14 cellular contexts compared by ENCODE assay signal in genomic region chr22:29870574-29870973, GRCh38. TPM values are rescaled to one million over a fixed set of nuclear protein-coding genes. Genes with fewer than 3 reads are reported as not detected.
DNase-seq lines count a peak whose midpoint lies in the region; ATAC-seq and TF ChIP-seq lines count a peak whose summit lies in the region.
"Had no signal": no experiment of that assay in that cellular context is flagged by ENCODE, and none has a peak within 500 bp of the region (broad histone marks: within the 10 kb centered on the region; RNA-seq: fewer than 3 reads in every experiment).

No MANE protein-coding gene starts in this region.

- H3K4me1 Mint-ChIP-seq in activated T-cell treated with anti-CD3 and anti-CD28 coated beads, Interleukin-2, amount 50 U/mL, for 72 hours (ENCODE audit: low read depth), result peaks cover 13% of the 10 kb centered on the region
- peaks cover 7% of the 10 kb centered on the region for H3K4me1 Mint-ChIP-seq in activated T-cell treated with anti-CD3 and anti-CD28 coated beads, Interleukin-2, amount 50 U/mL, for 24 hours (ENCODE audit: low read depth)
- H3K4me1 Mint-ChIP-seq in activated naive CD8-positive, alpha-beta T cell treated with anti-CD3 and anti-CD28 coated beads, Interleukin-2, amount 50 U/mL, for 24 hours, result peaks cover 5% of the 10 kb centered on the region
- H3K4me1 Mint-ChIP-seq in mesothelial cell of epicardium (peaks cover 26% of the 10 kb centered on the region), osteocyte (ENCODE audit: unreplicated experiment) (peaks cover 6% of the 10 kb centered on the region)

- H3K27ac Mint-ChIP-seq in activated T-cell treated with anti-CD3 and anti-CD28 coated beads, Interleukin-2, amount 50 U/mL, for 72 hours, result no peak overlapping the region
- H3K27ac Mint-ChIP-seq in activated T-cell treated with anti-CD3 and anti-CD28 coated beads, Interleukin-2, amount 50 U/mL, for 24 hours, result no peak overlapping the region
- H3K27ac Mint-ChIP-seq in activated naive CD8-positive, alpha-beta T cell treated with anti-CD3 and anti-CD28 coated beads, Interleukin-2, amount 50 U/mL, for 24 hours, result no peak overlapping the region
- peak overlapping the region; percentile 77 for H3K27ac Mint-ChIP-seq in mesothelial cell of epicardium
- H3K27ac Mint-ChIP-seq in osteocyte (ENCODE audit: unreplicated experiment), result no peak overlapping the region

- H3K9ac ChIP-seq in MM.1S (ENCODE audit: low read length), result no peak overlapping the region

- no peaks in the 10 kb centered on the region for H4K20me1 ChIP-seq in MM.1S (ENCODE audit: insufficient read depth, low read length)

- H3K9me3 ChIP-seq in MM.1S (replicated peaks; ENCODE audit: insufficient read depth, low read length), result no peaks in the 10 kb centered on the region
- H3K9me3 ChIP-seq: gastroesophageal sphincter, MG63, sigmoid colon had no signal

- DNase-seq in activated T-cell treated with anti-CD3 and anti-CD28 coated beads, Interleukin-2, amount 50 U/mL, for 72 hours, result peak; percentile 26 to 30
- DNase-seq in activated T-cell treated with anti-CD3 and anti-CD28 coated beads, Interleukin-2, amount 50 U/mL, for 24 hours, result no peak
- peak; percentile 29 for DNase-seq in EL
- no peak for DNase-seq in activated naive CD8-positive, alpha-beta T cell treated with anti-CD3 and anti-CD28 coated beads, Interleukin-2, amount 50 U/mL, for 24 hours
- no peak for DNase-seq in mesothelial cell of epicardium (ENCODE audit: low spot score in 2 of 2, unreplicated experiment in 2 of 2)
- no peak for DNase-seq in osteocyte (ENCODE audit: extremely low spot score, unreplicated experiment)
- no peak for DNase-seq in MM.1S
- DNase-seq: dermis blood vessel endothelial cell, MG63, NCI-H1930, Right ventricle myocardium superior, sigmoid colon had no signal

- no peaks in the 10 kb centered on the region for H3K36me3 Mint-ChIP-seq in activated T-cell treated with anti-CD3 and anti-CD28 coated beads, Interleukin-2, amount 50 U/mL, for 72 hours (ENCODE audit: insufficient read depth in 2 of 2)
- H3K36me3 Mint-ChIP-seq in activated T-cell treated with anti-CD3 and anti-CD28 coated beads, Interleukin-2, amount 50 U/mL, for 24 hours (ENCODE audit: low read depth), result no peaks in the 10 kb centered on the region
- H3K36me3 Mint-ChIP-seq in activated naive CD8-positive, alpha-beta T cell treated with anti-CD3 and anti-CD28 coated beads, Interleukin-2, amount 50 U/mL, for 24 hours (ENCODE audit: low read depth), result no peaks in the 10 kb centered on the region
- H3K36me3 Mint-ChIP-seq in mesothelial cell of epicardium (no peaks in the 10 kb centered on the region), osteocyte (ENCODE audit: unreplicated experiment) (no peaks in the 10 kb centered on the region)

- no peaks in the 10 kb centered on the region for H3K36me3 ChIP-seq in MM.1S (replicated peaks; ENCODE audit: insufficient read depth, low read length)
- H3K36me3 ChIP-seq: gastroesophageal sphincter, MG63, sigmoid colon had no signal

- H2AFZ ChIP-seq in MM.1S (ENCODE audit: low read length), result no peak overlapping the region

- peak overlapping the region; percentile 14 to 31 for H3K4me3 Mint-ChIP-seq in activated T-cell treated with anti-CD3 and anti-CD28 coated beads, Interleukin-2, amount 50 U/mL, for 72 hours
- no peak overlapping the region for H3K4me3 Mint-ChIP-seq in activated T-cell treated with anti-CD3 and anti-CD28 coated beads, Interleukin-2, amount 50 U/mL, for 24 hours
- no peak overlapping the region for H3K4me3 Mint-ChIP-seq in activated naive CD8-positive, alpha-beta T cell treated with anti-CD3 and anti-CD28 coated beads, Interleukin-2, amount 50 U/mL, for 24 hours
- H3K4me3 Mint-ChIP-seq in mesothelial cell of epicardium (no peak overlapping the region), osteocyte (ENCODE audit: unreplicated experiment) (no peak overlapping the region)

- TF ChIP-seq CTCF in mesothelial cell of epicardium (IDR thresholded peaks at IDR 0.05; ENCODE audit: unreplicated experiment) (no peak), osteocyte (IDR thresholded peaks at IDR 0.05) (no peak), MM.1S (IDR thresholded peaks at IDR 0.05; ENCODE audit: low read length) (no peak)

- no peak overlapping the region for H3K4me2 ChIP-seq in MM.1S (ENCODE audit: low read depth, low read length)

- no peaks in the 10 kb centered on the region for H3K9me3 Mint-ChIP-seq in activated T-cell treated with anti-CD3 and anti-CD28 coated beads, Interleukin-2, amount 50 U/mL, for 72 hours
- H3K9me3 Mint-ChIP-seq in activated T-cell treated with anti-CD3 and anti-CD28 coated beads, Interleukin-2, amount 50 U/mL, for 24 hours, result no peaks in the 10 kb centered on the region
- no peaks in the 10 kb centered on the region for H3K9me3 Mint-ChIP-seq in activated naive CD8-positive, alpha-beta T cell treated with anti-CD3 and anti-CD28 coated beads, Interleukin-2, amount 50 U/mL, for 24 hours
- no peaks in the 10 kb centered on the region for H3K9me3 Mint-ChIP-seq in mesothelial cell of epicardium
- no peaks in the 10 kb centered on the region for H3K9me3 Mint-ChIP-seq in osteocyte (ENCODE audit: unreplicated experiment)

- no peaks in the 10 kb centered on the region for H3K79me2 ChIP-seq in MM.1S (ENCODE audit: low read length)

- H3K4me3 ChIP-seq in MM.1S (ENCODE audit: low read length), result no peak overlapping the region
- H3K4me3 ChIP-seq: gastroesophageal sphincter, MG63, sigmoid colon had no signal

- peaks cover 12% of the 10 kb centered on the region; the same call in 1 of the 2 replicates for H3K4me1 ChIP-seq in MM.1S (ENCODE audit: low read length)
- H3K4me1 ChIP-seq: gastroesophageal sphincter had no signal

- H3K27me3 Mint-ChIP-seq in activated T-cell treated with anti-CD3 and anti-CD28 coated beads, Interleukin-2, amount 50 U/mL, for 72 hours (ENCODE audit: low read depth), result peaks cover 18% of the 10 kb centered on the region
- no peaks in the 10 kb centered on the region for H3K27me3 Mint-ChIP-seq in activated T-cell treated with anti-CD3 and anti-CD28 coated beads, Interleukin-2, amount 50 U/mL, for 24 hours
- peaks cover 8% of the 10 kb centered on the region for H3K27me3 Mint-ChIP-seq in activated naive CD8-positive, alpha-beta T cell treated with anti-CD3 and anti-CD28 coated beads, Interleukin-2, amount 50 U/mL, for 24 hours
- H3K27me3 Mint-ChIP-seq in mesothelial cell of epicardium (ENCODE audit: low read depth), result no peaks in the 10 kb centered on the region
- peaks cover 36% of the 10 kb centered on the region for H3K27me3 Mint-ChIP-seq in osteocyte (ENCODE audit: unreplicated experiment)

- peak; percentile 88 for ATAC-seq in activated T-cell treated with anti-CD3 and anti-CD28 coated beads, Interleukin-2, amount 50 U/mL, for 72 hours (replicated peaks in 1 of 2)
- ATAC-seq in activated naive CD8-positive, alpha-beta T cell treated with anti-CD3 and anti-CD28 coated beads, Interleukin-2, amount 50 U/mL, for 24 hours, result peak; percentile 43
- ATAC-seq in HG02571 (IDR thresholded peaks at IDR 0.05; ENCODE audit: unreplicated experiment), result no peak
- ATAC-seq: gastroesophageal sphincter had no signal

- H3F3A ChIP-seq in MM.1S (ENCODE audit: insufficient read depth, low read length), result no peaks in the 10 kb centered on the region; the same call in 1 of the 2 replicates

- H3K27ac ChIP-seq in MM.1S (ENCODE audit: low read length), result no peak overlapping the region
- H3K27ac ChIP-seq: gastroesophageal sphincter, sigmoid colon had no signal

- no peaks in the 10 kb centered on the region for H3K27me3 ChIP-seq in MM.1S (replicated peaks; ENCODE audit: insufficient read depth, low read length)
- H3K27me3 ChIP-seq: MG63, sigmoid colon had no signal

- no peaks in the 10 kb centered on the region for H3K9me2 ChIP-seq in MM.1S (replicated peaks; ENCODE audit: insufficient read depth, low read length)

RNA-seq across cellular contexts. Expression of gene MTMR3, which starts 12.4 kb away (rescaled TPM):
- 10 to 100 TPM; 37.8 to 40.7 TPM for total RNA-seq in activated T-cell treated with anti-CD3 and anti-CD28 coated beads, Interleukin-2, amount 50 U/mL, for 72 hours
- total RNA-seq in mesothelial cell of epicardium, result 54.4 to 58.8 TPM (median 58.7 TPM) in 3 replicates
- total RNA-seq in osteocyte, result 41.2 and 42.5 TPM in 2 replicates

RNA-seq across cellular contexts. Expression of gene ASCC2, which starts 32.5 kb away (rescaled TPM):
- total RNA-seq in activated T-cell treated with anti-CD3 and anti-CD28 coated beads, Interleukin-2, amount 50 U/mL, for 72 hours, result 10 to 100 TPM; 77.7 to 81.7 TPM
- 53.4 to 58.2 TPM (median 57.1 TPM) in 3 replicates for total RNA-seq in mesothelial cell of epicardium
- 47.1 and 49.4 TPM in 2 replicates for total RNA-seq in osteocyte

Comparison
In these comparisons a context has a peak if more than half of its experiments do, and no peak if none do; other contexts are left out.
1. DNase-seq: peak in activated T-cell treated with anti-CD3 and anti-CD28 coated beads, Interleukin-2, amount 50 U/mL, for 72 hours (2 of 2) and EL (single experiment); none in activated T-cell treated with anti-CD3 and anti-CD28 coated beads, Interleukin-2, amount 50 U/mL, for 24 hours (single experiment), activated naive CD8-positive, alpha-beta T cell treated with anti-CD3 and anti-CD28 coated beads, Interleukin-2, amount 50 U/mL, for 24 hours (single experiment), mesothelial cell of epicardium (0 of 2), osteocyte (single experiment) and MM.1S (single experiment).
2. H3K4me3 Mint-ChIP-seq: peak in activated T-cell treated with anti-CD3 and anti-CD28 coated beads, Interleukin-2, amount 50 U/mL, for 72 hours (2 of 2); none in activated T-cell treated with anti-CD3 and anti-CD28 coated beads, Interleukin-2, amount 50 U/mL, for 24 hours (single experiment), activated naive CD8-positive, alpha-beta T cell treated with anti-CD3 and anti-CD28 coated beads, Interleukin-2, amount 50 U/mL, for 24 hours (single experiment), mesothelial cell of epicardium (single experiment) and osteocyte (single experiment).